In genomic region chr14:31395119-31395518, GRCh38 we compare ENCODE assay signal across 35 cellular contexts.
"Had no signal": no experiment of that assay in that cellular context is flagged by ENCODE, and none has a peak within 500 bp of the region (broad histone marks: within the 10 kb centered on the region; RNA-seq: fewer than 3 reads in every experiment).

No MANE protein-coding gene starts in this region.

- H3K4me3 ChIP-seq: MG63 had no signal

- H3K27me3 ChIP-seq: MG63 had no signal

- DNase-seq: Kasumi-1, MG63, MM.1S, MV-4-11, NCI-H1048, NCI-H1092, NCI-H1092 treated with DMSO at 0.1 percent for 48 hours, NCI-H1105, NCI-H1105 treated with DMSO at 0.1 percent for 48 hours, NCI-H1417, NCI-H1417 treated with DMSO at 0.1 percent for 48 hours, NCI-H1436, NCI-H1436 treated with DMSO at 0.1 percent for 48 hours, NCI-H146, NCI-H1694, NCI-H1694 treated with DMSO at 0.1 percent for 48 hours, NCI-H187, NCI-H187 treated with DMSO at 0.1 percent for 48 hours, NCI-H1930, NCI-H2029, NCI-H2029 treated with DMSO at 0.1 percent for 48 hours, NCI-H2081, NCI-H2081 treated with DMSO at 0.1 percent for 48 hours, NCI-H2107, NCI-H2171, NCI-H2171 treated with DMSO at 0.1 percent for 48 hours, NCI-H2227 treated with DMSO at 0.1 percent for 48 hours, NCI-H226, NCI-H345, NCI-H446, NCI-H446 treated with DMSO at 0.1 percent for 48 hours, NCI-H510A, NCI-H510A treated with DMSO at 0.1 percent for 48 hours, NCI-H524, NCI-H524 treated with DMSO at 0.1 percent for 48 hours had no signal

- H3K36me3 ChIP-seq: MG63 had no signal

- H3K9me3 ChIP-seq: MG63 had no signal
